In genomic region chr22:45136594-45136993, GRCh38 we compare ENCODE assay signal across 25 cellular contexts. TPM values are rescaled to one million over a fixed set of nuclear protein-coding genes. Genes with fewer than 3 reads are reported as not detected.
A peak's percentile ranks its signal among the peaks of the same experiment; 100 is the strongest.
DNase-seq lines count a peak whose midpoint lies in the region; ATAC-seq, FAIRE-seq and TF ChIP-seq lines count a peak whose summit lies in the region.
"Had no signal": no experiment of that assay in that cellular context is flagged by ENCODE, and none has a peak within 500 bp of the region (broad histone marks: within the 10 kb centered on the region; RNA-seq: fewer than 3 reads in every experiment).

No MANE protein-coding gene starts in this region.

- H3K4me3 Mint-ChIP-seq in nephron progenitor cell: no peak overlapping the region
- H3K4me3 Mint-ChIP-seq: CD8-positive, alpha-beta T cell; GM23338; H9 had no signal

- H3K79me2 ChIP-seq in GM12878 (ENCODE audit: control insufficient read depth, insufficient read depth, low read length): no peaks in the 10 kb centered on the region

- CTCF ChIA-PET in GM12878 (lab: Yijun Ruan, JAX): no interaction called here

- TF ChIP-seq POLR2A in GM12878 (IDR thresholded peaks at IDR 0.05; ENCODE audit: low read depth, low read length) (no peak), gastrocnemius medialis (IDR thresholded peaks at IDR 0.05) (no peak)

- H3K27ac ChIP-seq in GM12878 (ENCODE audit: control insufficient read depth, insufficient read depth): peak overlapping the region; percentile 51
- no peak overlapping the region for H3K27ac ChIP-seq in gastrocnemius medialis
- H3K27ac ChIP-seq: A549; BLaER1 treated with 17β-estradiol and CSF1 and Interleukin-3, amounts not matched to agents 10 nM and 100 nM; SJSA1 had no signal

- FAIRE-seq in GM19239 (lab: Jason Lieb, UNC) (no peak), GM12878 (lab: Jason Lieb, UNC) (peak; percentile 59)
- FAIRE-seq: A549 had no signal

- in situ Hi-C loops in GM12878 (cut with MboI) (no loop called here), gastrocnemius medialis (cut with MboI; ENCODE audit: low sequenced_read_pairs in 4 of 4) (no loop called here)

- H3K27ac Mint-ChIP-seq in nephron progenitor cell: no peak overlapping the region
- H3K27ac Mint-ChIP-seq: CD8-positive, alpha-beta T cell; GM23338; H9 had no signal

- intact Hi-C loops in GM12878 (cut with micrococcal nuclease; ENCODE audit: unreplicated experiment): no loop called here
- intact Hi-C loops in gastrocnemius medialis (cut with DNase I; ENCODE audit: low total_unique reads): no loop called here

- no peak for TF ChIP-seq EP300 in GM12878 (IDR thresholded peaks at IDR 0.05; ENCODE audit: borderline replicate concordance in 1 of 2, control insufficient read depth in 1 of 2, low read depth in 2 of 2, low read length in 2 of 2)

- H3K4me1 ChIP-seq in GM12878 (ENCODE audit: control insufficient read depth, insufficient read depth, low read length) (peaks cover 4% of the 10 kb centered on the region; the same call in 1 of the 2 replicates), gastrocnemius medialis (no peaks in the 10 kb centered on the region)
- H3K4me1 ChIP-seq: A549, Caco-2, SJSA1 had no signal

- H3K9me3 ChIP-seq in GM12878 (replicated peaks; ENCODE audit: control insufficient read depth, insufficient read depth, low read length): peaks cover 3% of the 10 kb centered on the region; the same call in 1 of the 3 replicates
- H3K9me3 ChIP-seq in gastrocnemius medialis: peaks cover 0 to 7% (median 3%) of the 10 kb centered on the region in 3 donors
- H3K9me3 ChIP-seq: Caco-2, SJSA1 had no signal

- peak overlapping the region; percentile 73 for H3K4me2 ChIP-seq in GM12878 (ENCODE audit: control insufficient read depth, insufficient read depth)
- H3K4me2 ChIP-seq: A549; BLaER1 treated with 17β-estradiol and CSF1 and Interleukin-3, amounts not matched to agents 10 nM and 100 nM; GM23338 had no signal

- H3K36me3 ChIP-seq in GM06990 (ENCODE audit: control insufficient read depth, insufficient read depth, low read length) (peaks cover 7% of the 10 kb centered on the region), GM12878 (ENCODE audit: control insufficient read depth in 2 of 2, insufficient read depth in 2 of 2, low read length in 1 of 2) (peaks cover 0 to 2% of the 10 kb centered on the region in 2 experiments; a peak in 2 of 4 replicates), gastrocnemius medialis (peaks cover 5 to 38% of the 10 kb centered on the region in 2 donors)

- peaks cover 5% of the 10 kb centered on the region for H3K4me1 Mint-ChIP-seq in nephron progenitor cell
- H3K4me1 Mint-ChIP-seq: GM23338 had no signal

- RAD21 ChIA-PET in GM12878 (lab: Charles Lee; ENCODE audit: unreplicated experiment): interaction anchor here (0.7 kb wide), 1 partner anchor 29 kb away, joined by 3 read pairs; no protein-coding TSS in a partner anchor

- ATAC-seq in GM12878 (peak; percentile 79), HG02884 (IDR thresholded peaks at IDR 0.05; ENCODE audit: unreplicated experiment) (no peak), gastrocnemius medialis (no peak)
- ATAC-seq: A549; CD8-positive, alpha-beta T cell; GM23338; PC-3; Right ventricle myocardium inferior had no signal

- peaks cover 25% of the 10 kb centered on the region for H3K9me3 Mint-ChIP-seq in nephron progenitor cell

- no peak for TF ChIP-seq RAD21 in GM12878 (IDR thresholded peaks at IDR 0.05; ENCODE audit: insufficient read depth, low read depth, low read length)

- H3K36me3 Mint-ChIP-seq in nephron progenitor cell (ENCODE audit: low read depth): peaks cover 53% of the 10 kb centered on the region

- H3K27me3 ChIP-seq in GM06990 (replicated peaks; ENCODE audit: control insufficient read depth, insufficient read depth, low read length) (no peaks in the 10 kb centered on the region), GM12878 (replicated peaks in 1 of 2; ENCODE audit: control insufficient read depth in 2 of 2, insufficient read depth in 2 of 2, low read length in 1 of 2) (no peaks in the 10 kb centered on the region), gastrocnemius medialis (no peaks in the 10 kb centered on the region)
- H3K27me3 ChIP-seq: BLaER1 treated with 17β-estradiol and CSF1 and Interleukin-3, amounts not matched to agents 10 nM and 100 nM; MG63; SJSA1 had no signal

- H4K20me1 ChIP-seq in GM12878 (ENCODE audit: control insufficient read depth, insufficient read depth): no peaks in the 10 kb centered on the region
- H4K20me1 ChIP-seq: BLaER1 treated with 17β-estradiol and CSF1 and Interleukin-3, amounts not matched to agents 10 nM and 100 nM had no signal

- POLR2A ChIA-PET in GM12878 (lab: Charles Lee): no interaction called here

- no TSS peak for BruUV-seq in GM12878 (replicated peaks; lab: Mats Ljungman, UMichigan)

- H3K4me3 ChIP-seq in GM06990 (replicated peaks; ENCODE audit: low read depth, low read length) (0 out of 2 replicates have a peak overlapping the region, but pooled peaks have one; percentile 4), GM12864 (ENCODE audit: low read depth, low read length) (no peak overlapping the region), GM12878 (0 out of 2 replicates have a peak overlapping the region, but pooled peaks have one; percentile 18), gastrocnemius medialis (no peak overlapping the region)
- H3K4me3 ChIP-seq: A549; BLaER1 treated with 17β-estradiol and CSF1 and Interleukin-3, amounts not matched to agents 10 nM and 100 nM; GM23338; MG63; SJSA1 had no signal

- H2AFZ ChIP-seq in GM12878 (ENCODE audit: control insufficient read depth, low read depth, low read length): peak overlapping the region; percentile 15; the same call in 1 of the 2 replicates
- H2AFZ ChIP-seq: GM23338 had no signal

- H3K27me3 Mint-ChIP-seq in nephron progenitor cell (ENCODE audit: low read depth, poor library complexity): no peaks in the 10 kb centered on the region

- SMC1A ChIA-PET in GM12878 (lab: Charles Lee; ENCODE audit: uncharacterized antibody, unreplicated experiment): interaction anchor here (0.9 to 1.0 kb wide), 2 partner anchors 29 to 98 kb away, joined by 3 to 5 read pairs; no protein-coding TSS in a partner anchor

- DNase-seq in GM06990 (ENCODE audit: extremely low read depth, insufficient read length) (no peak), GM12864 (ENCODE audit: low read depth) (peak; percentile 24), GM19239 (ENCODE audit: insufficient read length, low spot score) (peak; percentile 41), GM12878 (ENCODE audit: low read depth, low spot score) (no peak), gastrocnemius medialis (no peak), nephron progenitor cell (no peak)
- DNase-seq: AML-193; Caco-2; CD8-positive, alpha-beta T cell; H9; IMR-90; KG1; MG63; NCI-H2029; NCI-H446; NCI-H524 treated with DMSO at 0.1 percent for 48 hours; NCI-H774; NK-92 treated with Interleukin-12 subunit alpha and Interleukin-12 subunit beta, amount 100 ng/mL, for 24 hours; PC-3 had no signal

- H3K9ac ChIP-seq in GM12878 (ENCODE audit: control insufficient read depth, insufficient read depth, low read length): 0 out of 2 replicates have a peak overlapping the region, but pooled peaks have one; percentile 7
- H3K9ac ChIP-seq: BLaER1 treated with 17β-estradiol and CSF1 and Interleukin-3, amounts not matched to agents 10 nM and 100 nM had no signal

- no peak for TF ChIP-seq CTCF in GM06990 (IDR thresholded peaks at IDR 0.05; ENCODE audit: insufficient read depth, low read length, poor library complexity, severe bottlenecking)
- no peak for TF ChIP-seq CTCF in GM12864 (IDR thresholded peaks at IDR 0.05; ENCODE audit: low read depth, low read length, missing control alignments)
- TF ChIP-seq CTCF in GM12878 (IDR thresholded peaks at IDR 0.05 in 2 of 3, conservative IDR thresholded peaks at IDR 0.05 in 1 of 3; ENCODE audit: control insufficient read depth in 2 of 3, extremely low read depth in 1 of 3, insufficient read depth in 1 of 3, low read depth in 3 of 3, low read length in 3 of 3): no peak
- no peak for TF ChIP-seq CTCF in gastrocnemius medialis (IDR thresholded peaks at IDR 0.05 in 4 of 5, conservative IDR thresholded peaks at IDR 0.05 in 1 of 5)
- TF ChIP-seq CTCF in nephron progenitor cell (IDR thresholded peaks at IDR 0.05): no peak

- 0% methylated on average over 2 of the region's 2 CpGs for WGBS in GM12878 (ENCODE audit: insufficient coverage, insufficient replicate concordance, low lambda C conversion rate, missing lambda C conversion rate)

TF ChIP-seq in GM12878, 131 proteins besides CTCF, POLR2A, EP300 and RAD21:
- TF ChIP-seq ZNF217 (IDR thresholded peaks at IDR 0.05) (no peak), MLLT1 (IDR thresholded peaks at IDR 0.05) (0 out of 2 replicates have a peak, but pooled peaks have one; percentile 53)

RNA-seq across cellular contexts. Expression of gene NUP50, which starts 27.1 kb away (rescaled TPM):
- 87.1 and 92.4 TPM in 2 replicates for total RNA-seq in GM12878 (2013; cell fraction: nucleolus; rRNA removed)
- total RNA-seq in GM12878 (2014; rRNA removed) (79.0 and 83.2 TPM in 2 replicates), GM12878 (2014; rRNA removed; fragmentation: Illumina TruSeq; extraction: Trizol) (79.3 and 84.3 TPM in 2 replicates), GM12878 (2021) (117 and 125 TPM in 2 replicates), gastrocnemius medialis (10 to 100 TPM; 18.0 to 30.6 (median 26.3) TPM)
- polyA plus RNA-seq in GM12878 (2011; ENCODE audit: low read depth): 26.3 TPM
- polyA plus RNA-seq in GM12878 (2011; rRNA removed) (46.4 and 49.5 TPM in 2 replicates), GM12878 (2014; fragmentation: Illumina TruSeq; extraction: Trizol) (82.5 and 91.0 TPM in 2 replicates), GM12878 (2014; fragmentation: Nextera tagmentation; extraction: Ambion mirVana) (10 to 100 TPM; 36.8 to 43.4 TPM), GM12878 (2014; rRNA removed) (66.9 and 71.3 TPM in 2 replicates), GM12878 (2016; fragmentation: Nextera tagmentation; extraction: Ambion mirVana) (10 to 100 TPM; 78.7 to 89.4 TPM)
- polyA plus RNA-seq in GM12878 (2011; cell fraction: cytosol; rRNA removed): 33.5 and 36.6 TPM in 2 replicates
- polyA plus RNA-seq in GM12878 (2011; cell fraction: nucleus; rRNA removed): 39.1 and 47.0 TPM in 2 replicates
- 39.6 and 44.2 TPM in 2 replicates for polyA plus RNA-seq in GM12878 (2012)
- polyA minus RNA-seq in GM12878 (2011; rRNA and poly(A)+ RNA removed): 80.2 and 102 TPM in 2 replicates
- 19.0 and 23.5 TPM in 2 replicates for polyA minus RNA-seq in GM12878 (2011; cell fraction: cytosol; rRNA and poly(A)+ RNA removed)
- polyA minus RNA-seq in GM12878 (2011; cell fraction: nucleus; rRNA and poly(A)+ RNA removed): 29.1 and 45.1 TPM in 2 replicates

Comparison
In these comparisons a context has a peak if more than half of its experiments do, and no peak if none do; other contexts are left out.
1. DNase-seq: peak in GM12864 (single experiment) and GM19239 (single experiment); none in GM06990 (single experiment), GM12878 (single experiment), gastrocnemius medialis (0 of 2) and nephron progenitor cell (single experiment).
2. H3K4me3 ChIP-seq: peak in GM06990 (single experiment) and GM12878 (single experiment); none in GM12864 (single experiment) and gastrocnemius medialis (0 of 4).